ENCODE assay signal across 8 cellular contexts in the genomic region with DNA sequence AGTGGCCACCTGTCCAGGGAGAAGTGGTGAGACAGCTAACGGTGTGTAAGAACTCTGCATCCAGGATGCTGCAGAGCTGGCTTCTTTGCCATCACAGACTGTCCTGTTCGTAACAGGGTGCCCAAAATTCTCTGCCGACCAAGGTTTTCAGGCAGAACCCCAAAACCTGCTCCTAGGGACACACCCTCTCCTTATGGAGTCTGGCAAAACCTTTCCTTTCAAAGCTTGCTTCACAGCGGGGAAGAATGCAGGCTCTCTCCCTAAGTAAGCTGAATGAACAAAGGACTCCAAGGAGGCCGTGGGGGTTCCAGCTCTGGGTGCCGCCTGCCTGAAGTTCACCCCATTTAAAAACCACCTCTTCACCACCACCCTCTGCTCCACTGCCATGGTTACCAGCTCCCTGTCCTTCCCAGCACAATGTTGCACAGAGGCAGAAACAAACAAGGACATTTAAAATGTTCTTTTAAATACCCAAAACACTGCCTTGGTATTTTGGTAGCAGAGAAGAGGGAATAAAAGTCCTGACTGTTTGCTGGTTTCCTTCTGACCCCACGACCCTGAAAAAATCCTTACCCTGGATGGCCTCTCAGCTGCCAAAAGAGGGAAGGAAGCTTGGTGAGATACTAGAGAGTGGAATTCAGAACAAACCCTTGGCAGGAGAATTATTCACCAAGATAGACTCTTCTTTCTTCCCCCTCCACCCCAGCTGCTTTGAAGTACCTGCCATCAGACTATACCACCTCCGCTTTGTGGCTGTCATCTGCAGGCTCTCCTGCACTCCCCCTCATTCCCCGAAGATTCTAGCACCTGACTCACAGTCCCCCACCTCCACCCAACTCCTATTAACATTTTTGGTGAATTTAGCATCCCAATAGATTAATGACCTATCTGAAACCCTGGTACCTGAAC. TPM values are rescaled to one million over a fixed set of nuclear protein-coding genes. Genes with fewer than 3 reads are reported as not detected.
DNase-seq lines count a peak whose midpoint lies in the region; ATAC-seq and TF ChIP-seq lines count a peak whose summit lies in the region.

No MANE protein-coding gene starts in this region.

- H3K4me1 ChIP-seq in right cardiac atrium (ENCODE audit: control insufficient read depth, insufficient read depth, low read length) = peaks cover 12% of the 10 kb centered on the region
- H3K4me1 ChIP-seq in vagina = peaks cover 36% of the 10 kb centered on the region

- H3K27ac ChIP-seq in right cardiac atrium (ENCODE audit: low read length) (peak overlapping the region; percentile 97), epithelial cell of prostate (peak overlapping the region; percentile 99), vagina (peak overlapping the region; percentile 100)

- DNase-seq in right cardiac atrium = peak in 1 of 3 donors; percentile 74
- no peak for DNase-seq in Right ventricle myocardium superior
- peak; percentile 61 to 68 for DNase-seq in activated CD4-positive, alpha-beta T cell treated with anti-CD3 and anti-CD28 coated beads, Interleukin-2, amount 50 U/mL, for 4 hours
- no peak for DNase-seq in epithelial cell of prostate (ENCODE audit: low read depth, low spot score)
- peak; percentile 82 for DNase-seq in occipital lobe (lab: John Stamatoyannopoulos, UW)
- peak in 1 of 2 donors; percentile 94 for DNase-seq in vagina (ENCODE audit: extremely low spot score in 2 of 2)

- intact Hi-C loops in right cardiac atrium (cut with DNase I) (loop anchor here (2.0 to 5.0 kb wide), 8 partner anchors 46 to 181 kb away; no protein-coding TSS in a partner anchor), Right ventricle myocardium superior (cut with DNase I) (loop anchor here (2.0 kb wide), 2 partner anchors 49 to 59 kb away; no protein-coding TSS in a partner anchor), vagina (cut with DNase I) (loop anchor here (1.0 to 2.0 kb wide), 2 partner anchors 59 to 179 kb away; no protein-coding TSS in a partner anchor)

- WGBS in right cardiac atrium = 21% methylated on average over 9 of the region's 9 CpGs

- no peak for TF ChIP-seq CTCF in vagina (IDR thresholded peaks at IDR 0.05)

- no peaks in the 10 kb centered on the region for H3K9me3 ChIP-seq in right cardiac atrium (ENCODE audit: control insufficient read depth, low read length)
- no peaks in the 10 kb centered on the region for H3K9me3 ChIP-seq in vagina

- no peak for TF ChIP-seq POLR2A in vagina (IDR thresholded peaks at IDR 0.05)

- ATAC-seq in right cardiac atrium (no peak), Right ventricle myocardium superior (ENCODE audit: poor library complexity) (no peak), GM21723 (IDR thresholded peaks at IDR 0.05; ENCODE audit: unreplicated experiment) (no peak), GM18517 (IDR thresholded peaks at IDR 0.05; ENCODE audit: unreplicated experiment) (no peak)

- no peaks in the 10 kb centered on the region for H3K27me3 ChIP-seq in right cardiac atrium (ENCODE audit: control insufficient read depth, insufficient read depth)
- H3K27me3 ChIP-seq in vagina = no peaks in the 10 kb centered on the region

- no peaks in the 10 kb centered on the region for H3K36me3 ChIP-seq in vagina

- H3K4me3 ChIP-seq in right cardiac atrium (ENCODE audit: low read length) (no peak overlapping the region), vagina (peak overlapping the region; percentile 56 to 71)

RNA-seq across cellular contexts. Expression of gene KLF9, which starts 7.1 kb away (rescaled TPM):
- total RNA-seq in right cardiac atrium (10 to 100 TPM; 59.3 to 76.6 (median 72.6) TPM), Right ventricle myocardium superior (50.9 TPM), occipital lobe (16.8 TPM), vagina (98.5 TPM)
- 39.5 TPM for polyA plus RNA-seq in right cardiac atrium

Comparison
In these comparisons a context has a peak if more than half of its experiments do, and no peak if none do; other contexts are left out.
1. DNase-seq: peak in activated CD4-positive, alpha-beta T cell treated with anti-CD3 and anti-CD28 coated beads, Interleukin-2, amount 50 U/mL, for 4 hours (2 of 2) and occipital lobe (single experiment); none in Right ventricle myocardium superior (single experiment) and epithelial cell of prostate (single experiment).
2. Peak in every context shown above with its lines, with median percentiles within 50 percentile points of each other: H3K27ac ChIP-seq.